ENCODE assay signal across 15 cellular contexts in genomic region chr1:201299968-201300367, GRCh38. TPM values are rescaled to one million over a fixed set of nuclear protein-coding genes. Genes with fewer than 3 reads are reported as not detected.
DNase-seq lines count a peak whose midpoint lies in the region; ATAC-seq and TF ChIP-seq lines count a peak whose summit lies in the region.
"Had no signal": no experiment of that assay in that cellular context is flagged by ENCODE, and none has a peak within 500 bp of the region (broad histone marks: within the 10 kb centered on the region; RNA-seq: fewer than 3 reads in every experiment).

No MANE protein-coding gene starts in this region.

- H3K27ac ChIP-seq in esophagus (ENCODE audit: low read depth in 2 of 2, low read length in 1 of 2) (peak overlapping the region; percentile 94 to 98), neuronal stem cell (replicated peaks; ENCODE audit: low read length) (no peak overlapping the region), Karpas-422 (ENCODE audit: low read length) (no peak overlapping the region)

- peaks cover 6 to 36% of the 10 kb centered on the region in 2 donors for H3K4me1 ChIP-seq in esophagus (ENCODE audit: control insufficient read depth in 2 of 2, insufficient read depth in 2 of 2, low read length in 1 of 2)
- peaks cover 0 to 15% of the 10 kb centered on the region in 2 donors for H3K4me1 ChIP-seq in neuronal stem cell (ENCODE audit: control insufficient read depth in 2 of 2, insufficient read depth in 1 of 2, low read depth in 1 of 2, low read length in 2 of 2)
- H3K4me1 ChIP-seq in Karpas-422 (ENCODE audit: low read length): no peaks in the 10 kb centered on the region

- H3K18ac ChIP-seq in neuronal stem cell (ENCODE audit: low read length): no peak overlapping the region

- H3K36me3 Mint-ChIP-seq in Calu3 (ENCODE audit: insufficient read depth, unreplicated experiment): no peaks in the 10 kb centered on the region
- H3K36me3 Mint-ChIP-seq: activated naive CD4-positive, alpha-beta T cell treated with anti-CD3 and anti-CD28 coated beads, Interleukin-2, amount 50 U/mL, for 72 hours; CD4-positive, alpha-beta memory T cell; stimulated activated naive B cell treated with anti-CD40 and anti-IgM and Interleukin-4, amounts not matched to agents 10 μg/mL and 1 μg/mL and 100 μg/mL, for 72 hours had no signal

- H2AFZ ChIP-seq in neuronal stem cell (ENCODE audit: low read length) (no peak overlapping the region), Karpas-422 (ENCODE audit: low read length) (no peak overlapping the region)

- H2BK12ac ChIP-seq in neuronal stem cell (ENCODE audit: low read length): peak overlapping the region; percentile 69

- CTCF ChIA-PET in Calu3 (lab: Charles Lee): interaction anchor here (0.7 to 1.4 kb wide), 5 partner anchors 8 to 183 kb away, joined by 3 to 4 read pairs (median 3); partner anchors contain the start of gene PKP1

- no peak overlapping the region for H2BK120ac ChIP-seq in neuronal stem cell (ENCODE audit: low read depth, low read length)

- H3K27ac Mint-ChIP-seq in Calu3 (ENCODE audit: unreplicated experiment): peak overlapping the region; percentile 46
- H3K27ac Mint-ChIP-seq: activated naive CD4-positive, alpha-beta T cell treated with anti-CD3 and anti-CD28 coated beads, Interleukin-2, amount 50 U/mL, for 72 hours; CD4-positive, alpha-beta memory T cell; stimulated activated naive B cell treated with anti-CD40 and anti-IgM and Interleukin-4, amounts not matched to agents 10 μg/mL and 1 μg/mL and 100 μg/mL, for 72 hours; T-helper 2 cell treated with Interferon-gamma antibody and Interleukin-4, amounts not matched to agents 5 μg/mL and 100 μg/mL, for 36 hours had no signal

- H3K79me1 ChIP-seq in neuronal stem cell (ENCODE audit: low read depth, low read length): no peaks in the 10 kb centered on the region

- H3K79me2 ChIP-seq in Karpas-422 (ENCODE audit: low read length): no peaks in the 10 kb centered on the region

- peaks cover 6% of the 10 kb centered on the region for H3K27me3 Mint-ChIP-seq in Calu3 (ENCODE audit: unreplicated experiment)

- H3K4me2 ChIP-seq in neuronal stem cell (ENCODE audit: insufficient read depth, low read length, poor library complexity, severe bottlenecking): no peak overlapping the region
- H3K4me2 ChIP-seq in Karpas-422 (ENCODE audit: low read depth, low read length, poor library complexity, severe bottlenecking): no peak overlapping the region

- WGBS in esophagus, 2 donors: 50 to 55% methylated on average over 6 of the region's 6 CpGs
- no CpG with 5 or more reads among the region's 6 CpGs for WGBS in neuronal stem cell (ENCODE audit: extremely low coverage in 2 of 2, insufficient read length in 2 of 2, insufficient replicate concordance in 1 of 2), 2 donors

- no peak overlapping the region for H3K9ac ChIP-seq in neuronal stem cell (ENCODE audit: low read depth, low read length, poor library complexity)
- no peak overlapping the region for H3K9ac ChIP-seq in Karpas-422 (ENCODE audit: low read length)

- H3K4ac ChIP-seq in neuronal stem cell (ENCODE audit: low read length): no peak overlapping the region

- H3K27me3 ChIP-seq in esophagus (ENCODE audit: control insufficient read depth in 1 of 2, insufficient read depth in 2 of 2, low read length in 2 of 2) (no peaks in the 10 kb centered on the region), neuronal stem cell (ENCODE audit: control insufficient read depth in 3 of 3, insufficient read depth in 3 of 3, low read depth in 1 of 3, low read length in 3 of 3) (peaks cover 0 to 30% (median 0%) of the 10 kb centered on the region in 3 experiments), Karpas-422 (ENCODE audit: low read length) (no peaks in the 10 kb centered on the region)

- H2BK15ac ChIP-seq in neuronal stem cell (ENCODE audit: low read length): no peak overlapping the region

- H3K36me3 ChIP-seq in esophagus (ENCODE audit: control insufficient read depth in 2 of 2, insufficient read depth in 2 of 2, low read length in 1 of 2): peaks cover 0 to 15% of the 10 kb centered on the region in 2 donors
- H3K36me3 ChIP-seq in neuronal stem cell (replicated peaks in 1 of 2; ENCODE audit: control insufficient read depth in 2 of 2, insufficient read depth in 2 of 2, low read length in 2 of 2): no peaks in the 10 kb centered on the region
- H3K36me3 ChIP-seq in Karpas-422 (ENCODE audit: insufficient read depth, low read length): no peaks in the 10 kb centered on the region

- DNase-seq in Calu3 (peak; percentile 77), NCI-H446 (lab: John Stamatoyannopoulos, UW) (peak; percentile 34 to 74), neuronal stem cell (ENCODE audit: low spot score) (no peak), Karpas-422 (no peak), globus pallidus (ENCODE audit: low spot score) (no peak)
- no peak for DNase-seq in activated CD4-positive, alpha-beta T cell treated with anti-CD3 and anti-CD28 coated beads, Interleukin-2, amount 50 U/mL, for 48 hours
- DNase-seq: CD4-positive, alpha-beta memory T cell; mesendoderm; NCI-H146; stimulated activated naive B cell treated with anti-CD40 and anti-IgM and Interleukin-4, amounts not matched to agents 10 μg/mL and 1 μg/mL and 100 μg/mL, for 72 hours had no signal

- TF ChIP-seq CTCF in Calu3 (IDR thresholded peaks at IDR 0.05; ENCODE audit: unreplicated experiment): no peak

- no peak overlapping the region for H4K8ac ChIP-seq in neuronal stem cell (ENCODE audit: low read depth, low read length)

- H3K4me3 ChIP-seq in esophagus (ENCODE audit: low read depth in 1 of 2, low read length in 2 of 2): no peak overlapping the region
- H3K4me3 ChIP-seq in neuronal stem cell (ENCODE audit: low read length in 2 of 2): no peak overlapping the region
- H3K4me3 ChIP-seq in Karpas-422 (ENCODE audit: low read length): no peak overlapping the region

- no peak overlapping the region for H4K91ac ChIP-seq in neuronal stem cell (ENCODE audit: low read depth, low read length, poor library complexity)

- no peaks in the 10 kb centered on the region for H4K20me1 ChIP-seq in Karpas-422 (ENCODE audit: insufficient read depth, low read depth, low read length)

- H3K9me3 ChIP-seq in esophagus (ENCODE audit: control insufficient read depth in 2 of 2, insufficient read depth in 1 of 2, low read depth in 1 of 2, low read length in 1 of 2) (no peaks in the 10 kb centered on the region), neuronal stem cell (replicated peaks in 1 of 2; ENCODE audit: control insufficient read depth in 2 of 2, insufficient read depth in 1 of 2, low read depth in 1 of 2, low read length in 2 of 2) (no peaks in the 10 kb centered on the region), Karpas-422 (ENCODE audit: low read length) (no peaks in the 10 kb centered on the region)

- no peak overlapping the region for H2AK5ac ChIP-seq in neuronal stem cell (ENCODE audit: low read depth, low read length)

- peaks cover 40% of the 10 kb centered on the region for H3K4me1 Mint-ChIP-seq in Calu3 (ENCODE audit: low read depth, unreplicated experiment)
- H3K4me1 Mint-ChIP-seq: CD4-positive, alpha-beta memory T cell; stimulated activated naive B cell treated with anti-CD40 and anti-IgM and Interleukin-4, amounts not matched to agents 10 μg/mL and 1 μg/mL and 100 μg/mL, for 72 hours had no signal

- no peak overlapping the region for H2BK5ac ChIP-seq in neuronal stem cell (ENCODE audit: low read length)

- no peaks in the 10 kb centered on the region for H3K9me3 Mint-ChIP-seq in Calu3 (ENCODE audit: low read depth, unreplicated experiment)
- H3K9me3 Mint-ChIP-seq: activated naive CD4-positive, alpha-beta T cell treated with anti-CD3 and anti-CD28 coated beads, Interleukin-2, amount 50 U/mL, for 72 hours; CD4-positive, alpha-beta memory T cell; T-helper 2 cell treated with Interferon-gamma antibody and Interleukin-4, amounts not matched to agents 5 μg/mL and 100 μg/mL, for 36 hours had no signal

- H3K14ac ChIP-seq in neuronal stem cell (ENCODE audit: low read length): no peak overlapping the region

- intact Hi-C loops in Calu3 (cut with micrococcal nuclease; ENCODE audit: unreplicated experiment): no loop called here

- H3K9me2 ChIP-seq in Karpas-422 (replicated peaks; ENCODE audit: insufficient read depth, low read length): no peaks in the 10 kb centered on the region

- H3K23ac ChIP-seq in neuronal stem cell (ENCODE audit: low read depth, low read length, poor library complexity): no peak overlapping the region

- ATAC-seq in GM21576 (IDR thresholded peaks at IDR 0.05; ENCODE audit: unreplicated experiment): no peak
- ATAC-seq: activated naive CD4-positive, alpha-beta T cell treated with anti-CD3 and anti-CD28 coated beads, Interleukin-2, amount 50 U/mL, for 72 hours; stimulated activated naive B cell treated with anti-CD40 and anti-IgM and Interleukin-4, amounts not matched to agents 10 μg/mL and 1 μg/mL and 100 μg/mL, for 72 hours had no signal

- no TSS peak for BruUV-seq in Calu3 (replicated peaks; lab: Mats Ljungman, UMichigan)

- no peak overlapping the region for H3K4me3 Mint-ChIP-seq in Calu3 (ENCODE audit: low read depth, unreplicated experiment)
- H3K4me3 Mint-ChIP-seq: CD4-positive, alpha-beta memory T cell; stimulated activated naive B cell treated with anti-CD40 and anti-IgM and Interleukin-4, amounts not matched to agents 10 μg/mL and 1 μg/mL and 100 μg/mL, for 72 hours; T-helper 2 cell treated with Interferon-gamma antibody and Interleukin-4, amounts not matched to agents 5 μg/mL and 100 μg/mL, for 36 hours had no signal

RNA-seq across cellular contexts. Expression of gene PKP1, which starts 16.7 kb away (rescaled TPM):
- total RNA-seq in Calu3 (2022): 0.09 and 0.17 TPM in 2 replicates
- 100 to 1,000 TPM; 124 to 282 TPM for polyA plus RNA-seq in esophagus
- polyA plus RNA-seq in neuronal stem cell (2013, experiment 1 of 2): 0.04 TPM
- polyA plus RNA-seq in neuronal stem cell (2013, experiment 2 of 2): 0.03 TPM
- not detected in 2 replicates for total RNA-seq in Karpas-422 (2014; rRNA removed; shearing (Covaris generic); ENCODE audit: low replicate concordance)
- total RNA-seq: activated naive CD4-positive, alpha-beta T cell treated with anti-CD3 and anti-CD28 coated beads, Interleukin-2, amount 50 U/mL, for 72 hours; CD4-positive, alpha-beta memory T cell; osteocyte had no signal
- polyA plus RNA-seq: CD4-positive, alpha-beta memory T cell had no signal

Comparison
In these comparisons a context has a peak if more than half of its experiments do, and no peak if none do; other contexts are left out.
1. DNase-seq: peak in Calu3 (single experiment) and NCI-H446 (2 of 2); none in neuronal stem cell (single experiment), Karpas-422 (single experiment), activated CD4-positive, alpha-beta T cell treated with anti-CD3 and anti-CD28 coated beads, Interleukin-2, amount 50 U/mL, for 48 hours (0 of 2) and globus pallidus (single experiment).
2. H3K27ac ChIP-seq: peak in esophagus (2 of 2); none in neuronal stem cell (single experiment) and Karpas-422 (single experiment).